In genomic region chr1:51524817-51525216, GRCh38 we compare ENCODE assay signal across 21 cellular contexts.
"Had no signal": no experiment of that assay in that cellular context is flagged by ENCODE, and none has a peak within 500 bp of the region (broad histone marks: within the 10 kb centered on the region; RNA-seq: fewer than 3 reads in every experiment).

No MANE protein-coding gene starts in this region.

- H3K36me3 ChIP-seq: esophagus squamous epithelium, heart left ventricle, left ventricle myocardium inferior, lower lobe of right lung, right atrium auricular region, sigmoid colon, thyroid gland had no signal

- H3K4me3 ChIP-seq: esophagus squamous epithelium, heart left ventricle, left ventricle myocardium inferior, lower lobe of right lung, right atrium auricular region, sigmoid colon, skin epidermis, thyroid gland had no signal

- H3K4me1 Mint-ChIP-seq: nephron had no signal

- H3K27ac ChIP-seq: esophagus squamous epithelium, heart left ventricle, left ventricle myocardium inferior, lower lobe of right lung, right atrium auricular region, sigmoid colon, thyroid gland had no signal

- H3K27ac Mint-ChIP-seq: dendritic cell treated with granulocyte-macrophage colony-stimulating factor and Interleukin-4, amounts not matched to agents 40 ng/mL and 50 ng/mL, for 4 days; nephron; stimulated activated naive B cell treated with anti-CD40 and anti-IgM and Interleukin-4, amounts not matched to agents 10 μg/mL and 1 μg/mL and 100 μg/mL, for 72 hours; type B pancreatic cell had no signal

- H3K27me3 Mint-ChIP-seq: dendritic cell treated with granulocyte-macrophage colony-stimulating factor and Interleukin-4, amounts not matched to agents 40 ng/mL and 50 ng/mL, for 4 days; naive B cell; stimulated activated naive B cell treated with anti-CD40 and anti-IgM and Interleukin-4, amounts not matched to agents 10 μg/mL and 1 μg/mL and 100 μg/mL, for 72 hours; stimulated activated naive CD8-positive, alpha-beta T cell treated with anti-CD3 and anti-CD28 coated beads, Interleukin-15, amount 100 ng/mL, for 72 hours; type B pancreatic cell had no signal

- DNase-seq: central memory CD4-positive, alpha-beta T cell; esophagus squamous epithelium; foreskin fibroblast; heart left ventricle; hippocampal formation; kidney glomerular epithelial cell; left ventricle myocardium inferior; lower lobe of right lung; mesendoderm; naive B cell; sigmoid colon; stimulated activated CD4-positive, alpha-beta T cell treated with anti-CD3 and anti-CD28 coated beads, Interleukin-2, amount 100 ng/mL, for 24 hours; stimulated activated CD4-positive, alpha-beta T cell treated with anti-CD3 and anti-CD28 coated beads, Interleukin-4, amount 100 ng/mL, for 4 hours; stimulated activated naive B cell treated with anti-CD40 and anti-IgM and Interleukin-4, amounts not matched to agents 10 μg/mL and 1 μg/mL and 100 μg/mL, for 72 hours; stimulated activated naive CD8-positive, alpha-beta T cell treated with anti-CD3 and anti-CD28 coated beads, Interleukin-15, amount 100 ng/mL, for 72 hours; thyroid gland had no signal

- H3K27me3 ChIP-seq: esophagus squamous epithelium, heart left ventricle, right atrium auricular region, sigmoid colon, thyroid gland had no signal

- H3K9me3 ChIP-seq: esophagus squamous epithelium, heart left ventricle, left ventricle myocardium inferior, lower lobe of right lung, right atrium auricular region, sigmoid colon, thyroid gland had no signal

- H3K9me3 Mint-ChIP-seq: dendritic cell treated with granulocyte-macrophage colony-stimulating factor and Interleukin-4, amounts not matched to agents 40 ng/mL and 50 ng/mL, for 4 days; naive B cell; stimulated activated naive CD8-positive, alpha-beta T cell treated with anti-CD3 and anti-CD28 coated beads, Interleukin-15, amount 100 ng/mL, for 72 hours; type B pancreatic cell had no signal

- ATAC-seq: heart left ventricle; lower lobe of right lung; stimulated activated naive B cell treated with anti-CD40 and anti-IgM and Interleukin-4, amounts not matched to agents 10 μg/mL and 1 μg/mL and 100 μg/mL, for 72 hours; stimulated activated naive CD8-positive, alpha-beta T cell treated with anti-CD3 and anti-CD28 coated beads, Interleukin-15, amount 100 ng/mL, for 72 hours had no signal

- H3K36me3 Mint-ChIP-seq: naive B cell, type B pancreatic cell had no signal

- H3K4me3 Mint-ChIP-seq: dendritic cell treated with granulocyte-macrophage colony-stimulating factor and Interleukin-4, amounts not matched to agents 40 ng/mL and 50 ng/mL, for 4 days; naive B cell; nephron; stimulated activated naive B cell treated with anti-CD40 and anti-IgM and Interleukin-4, amounts not matched to agents 10 μg/mL and 1 μg/mL and 100 μg/mL, for 72 hours; stimulated activated naive CD8-positive, alpha-beta T cell treated with anti-CD3 and anti-CD28 coated beads, Interleukin-15, amount 100 ng/mL, for 72 hours; type B pancreatic cell had no signal

- H3K4me1 ChIP-seq: left ventricle myocardium inferior, right atrium auricular region, sigmoid colon, thyroid gland had no signal
